Comparison of ENCODE assay signal across 31 cellular contexts in the genomic region with DNA sequence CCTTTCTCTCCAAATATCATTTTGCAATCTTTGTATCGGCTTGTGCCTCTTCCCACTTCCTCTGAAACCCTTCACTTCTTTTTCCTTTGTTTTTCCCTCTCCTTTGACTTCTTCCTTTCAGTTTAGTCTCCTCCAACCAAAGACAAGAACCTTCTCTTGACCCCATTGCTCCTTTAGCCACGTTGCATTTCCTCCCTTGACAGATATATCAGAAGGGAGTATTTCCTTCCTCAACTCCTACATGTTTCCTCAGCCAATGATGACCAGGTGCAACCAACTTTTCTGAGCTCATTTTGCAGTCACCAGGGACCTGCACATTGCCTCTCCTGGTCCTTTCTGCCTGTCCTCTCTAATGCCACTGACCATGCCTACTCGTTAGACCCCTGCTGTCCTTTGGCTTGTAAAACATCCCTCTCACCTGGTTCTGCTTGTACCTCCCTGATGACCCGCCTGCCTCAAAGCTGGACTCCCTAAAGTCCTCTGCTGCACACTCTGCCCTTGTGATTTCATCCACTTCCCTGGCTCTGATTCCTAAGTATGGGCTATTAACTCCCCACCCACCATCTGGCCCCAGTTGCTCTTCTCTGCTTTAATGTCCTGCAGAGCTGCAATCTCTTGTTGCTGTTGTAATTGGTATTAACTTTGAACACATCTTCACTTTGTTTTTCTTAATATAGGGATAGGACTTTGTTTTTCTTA. TPM values are rescaled to one million over a fixed set of nuclear protein-coding genes. Genes with fewer than 3 reads are reported as not detected.
A peak's percentile ranks its signal among the peaks of the same experiment; 100 is the strongest.
DNase-seq lines count a peak whose midpoint lies in the region; ATAC-seq and TF ChIP-seq lines count a peak whose summit lies in the region.
"Had no signal": no experiment of that assay in that cellular context is flagged by ENCODE, and none has a peak within 500 bp of the region (broad histone marks: within the 10 kb centered on the region; RNA-seq: fewer than 3 reads in every experiment).

No MANE protein-coding gene starts in this region.

- DNase-seq in AML-193 (lab: John Stamatoyannopoulos, UW) (peak; percentile 98 to 99), HL-60 (ENCODE audit: low read depth in 1 of 2, low spot score in 1 of 2) (peak; percentile 47 to 60), NCI-H69 (lab: John Stamatoyannopoulos, UW) (peak; percentile 47), WERI-Rb-1 (peak; percentile 62), GM20000 (ENCODE audit: low spot score) (no peak)
- DNase-seq in natural killer cell treated with Interleukin-12 subunit alpha and Interleukin-12 subunit beta and Interleukin-15 and Interleukin-18, amount 100 ng/mL, for 72 hours (ENCODE audit: low spot score): no peak
- DNase-seq in activated CD4-positive, alpha-beta T cell treated with anti-CD3 and anti-CD28 coated beads, Interleukin-2, amount 10 ng/mL, durations not matched to agents 24 days and 14 days: no peak
- DNase-seq: activated B cell treated with CpG ODN at 0.5 μM for 24 hours; activated CD8-positive, alpha-beta memory T cell treated with anti-CD3 and anti-CD28 coated beads, Interleukin-2, amount 10 ng/mL, durations not matched to agents 7 days and 5 days; activated naive CD4-positive, alpha-beta T cell treated with Interleukin-2 at 50 U/mL for 16 hours; activated T-cell treated with anti-CD3 and anti-CD28 coated beads, Interleukin-2, amount 50 U/mL, for 72 hours; body of pancreas; cerebellar nuclear complex; DMS79 treated with DMSO at 0.1 percent for 48 hours; NCI-H1105; NCI-H2029; NCI-H2227 treated with DMSO at 0.1 percent for 48 hours; NCI-H748 treated with DMSO at 0.1 percent for 48 hours; stimulated activated naive CD4-positive, alpha-beta T cell treated with Interleukin-2 at 50 U/mL for 16 hours; T-helper 2 cell; testis had no signal

- no peak overlapping the region for H3K4me3 ChIP-seq in HL-60 (replicated peaks; ENCODE audit: insufficient read depth, low read length)
- no peak overlapping the region for H3K4me3 ChIP-seq in WERI-Rb-1 (ENCODE audit: low read depth, low read length)
- H3K4me3 ChIP-seq: body of pancreas, SK-N-MC, testis, vagina had no signal

- H3K27me3 ChIP-seq in HL-60 (ENCODE audit: insufficient read depth, poor library complexity, severe bottlenecking) (no peaks in the 10 kb centered on the region), WERI-Rb-1 (ENCODE audit: insufficient read depth, low read depth, severe bottlenecking) (no peaks in the 10 kb centered on the region)
- H3K27me3 ChIP-seq: body of pancreas, testis, vagina had no signal

- H3K36me3 Mint-ChIP-seq in natural killer cell treated with Interleukin-12 subunit alpha and Interleukin-12 subunit beta and Interleukin-15 and Interleukin-18, amount 100 ng/mL, for 72 hours: no peaks in the 10 kb centered on the region
- no peaks in the 10 kb centered on the region for H3K36me3 Mint-ChIP-seq in activated CD4-positive, alpha-beta T cell treated with anti-CD3 and anti-CD28 coated beads, Interleukin-2, amount 10 ng/mL, durations not matched to agents 24 days and 14 days (ENCODE audit: low read depth)
- H3K36me3 Mint-ChIP-seq: activated CD8-positive, alpha-beta memory T cell treated with anti-CD3 and anti-CD28 coated beads, Interleukin-2, amount 10 ng/mL, durations not matched to agents 7 days and 5 days had no signal

- no peak for ATAC-seq in natural killer cell treated with Interleukin-12 subunit alpha and Interleukin-12 subunit beta and Interleukin-15 and Interleukin-18, amount 100 ng/mL, for 72 hours
- ATAC-seq in HG03432 (IDR thresholded peaks at IDR 0.05; ENCODE audit: unreplicated experiment): no peak
- ATAC-seq: activated CD8-positive, alpha-beta memory T cell treated with anti-CD3 and anti-CD28 coated beads, Interleukin-2, amount 10 ng/mL, durations not matched to agents 7 days and 5 days; activated T-cell treated with anti-CD3 and anti-CD28 coated beads, Interleukin-2, amount 50 U/mL, for 72 hours; body of pancreas; HCT116; left lobe of liver had no signal

- H3K4me1 Mint-ChIP-seq in natural killer cell treated with Interleukin-12 subunit alpha and Interleukin-12 subunit beta and Interleukin-15 and Interleukin-18, amount 100 ng/mL, for 72 hours (ENCODE audit: low read depth in 2 of 2): no peaks in the 10 kb centered on the region
- no peaks in the 10 kb centered on the region for H3K4me1 Mint-ChIP-seq in activated CD4-positive, alpha-beta T cell treated with anti-CD3 and anti-CD28 coated beads, Interleukin-2, amount 10 ng/mL, durations not matched to agents 24 days and 14 days
- H3K4me1 Mint-ChIP-seq: activated B cell treated with CpG ODN at 0.5 μM for 24 hours; activated CD8-positive, alpha-beta memory T cell treated with anti-CD3 and anti-CD28 coated beads, Interleukin-2, amount 10 ng/mL, durations not matched to agents 7 days and 5 days had no signal

- H3K9me3 Mint-ChIP-seq in natural killer cell treated with Interleukin-12 subunit alpha and Interleukin-12 subunit beta and Interleukin-15 and Interleukin-18, amount 100 ng/mL, for 72 hours: no peaks in the 10 kb centered on the region
- H3K9me3 Mint-ChIP-seq in activated CD4-positive, alpha-beta T cell treated with anti-CD3 and anti-CD28 coated beads, Interleukin-2, amount 10 ng/mL, durations not matched to agents 24 days and 14 days: no peaks in the 10 kb centered on the region
- H3K9me3 Mint-ChIP-seq: activated B cell treated with CpG ODN at 0.5 μM for 24 hours; activated T-cell treated with anti-CD3 and anti-CD28 coated beads, Interleukin-2, amount 50 U/mL, for 72 hours had no signal

- H3K27ac ChIP-seq in HL-60 (replicated peaks): peak overlapping the region; percentile 66
- no peak overlapping the region for H3K27ac ChIP-seq in WERI-Rb-1
- H3K27ac ChIP-seq: body of pancreas, RWPE1, SK-N-MC, testis, vagina had no signal

- no peak overlapping the region for H3K27ac Mint-ChIP-seq in natural killer cell treated with Interleukin-12 subunit alpha and Interleukin-12 subunit beta and Interleukin-15 and Interleukin-18, amount 100 ng/mL, for 72 hours
- H3K27ac Mint-ChIP-seq in activated CD4-positive, alpha-beta T cell treated with anti-CD3 and anti-CD28 coated beads, Interleukin-2, amount 10 ng/mL, durations not matched to agents 24 days and 14 days: no peak overlapping the region
- H3K27ac Mint-ChIP-seq: activated B cell treated with CpG ODN at 0.5 μM for 24 hours; activated CD8-positive, alpha-beta memory T cell treated with anti-CD3 and anti-CD28 coated beads, Interleukin-2, amount 10 ng/mL, durations not matched to agents 7 days and 5 days; activated T-cell treated with anti-CD3 and anti-CD28 coated beads, Interleukin-2, amount 50 U/mL, for 72 hours had no signal

- TF ChIP-seq CTCF in HL-60 (IDR thresholded peaks at IDR 0.05; ENCODE audit: insufficient read depth, low read length) (no peak), WERI-Rb-1 (IDR thresholded peaks at IDR 0.05; ENCODE audit: low read depth, low read length) (no peak), GM20000 (IDR thresholded peaks at IDR 0.05; ENCODE audit: extremely low read depth, missing control alignments) (no peak)

- intact Hi-C loops in activated CD4-positive, alpha-beta T cell treated with anti-CD3 and anti-CD28 coated beads, Interleukin-2, amount 10 ng/mL, durations not matched to agents 24 days and 14 days (cut with micrococcal nuclease): no loop called here

- H3K9me3 ChIP-seq in WERI-Rb-1 (ENCODE audit: severe bottlenecking): no peaks in the 10 kb centered on the region
- H3K9me3 ChIP-seq: body of pancreas, testis, vagina had no signal

- H3K36me3 ChIP-seq in WERI-Rb-1: no peaks in the 10 kb centered on the region
- H3K36me3 ChIP-seq: vagina had no signal

- H3K4me3 Mint-ChIP-seq in natural killer cell treated with Interleukin-12 subunit alpha and Interleukin-12 subunit beta and Interleukin-15 and Interleukin-18, amount 100 ng/mL, for 72 hours: no peak overlapping the region
- no peak overlapping the region for H3K4me3 Mint-ChIP-seq in activated CD4-positive, alpha-beta T cell treated with anti-CD3 and anti-CD28 coated beads, Interleukin-2, amount 10 ng/mL, durations not matched to agents 24 days and 14 days
- H3K4me3 Mint-ChIP-seq: activated B cell treated with CpG ODN at 0.5 μM for 24 hours; activated CD8-positive, alpha-beta memory T cell treated with anti-CD3 and anti-CD28 coated beads, Interleukin-2, amount 10 ng/mL, durations not matched to agents 7 days and 5 days; activated T-cell treated with anti-CD3 and anti-CD28 coated beads, Interleukin-2, amount 50 U/mL, for 72 hours had no signal

- H3K27me3 Mint-ChIP-seq in natural killer cell treated with Interleukin-12 subunit alpha and Interleukin-12 subunit beta and Interleukin-15 and Interleukin-18, amount 100 ng/mL, for 72 hours: peaks cover 3 to 29% of the 10 kb centered on the region in 2 donors
- H3K27me3 Mint-ChIP-seq in activated CD4-positive, alpha-beta T cell treated with anti-CD3 and anti-CD28 coated beads, Interleukin-2, amount 10 ng/mL, durations not matched to agents 24 days and 14 days: peaks cover 11% of the 10 kb centered on the region

RNA-seq across cellular contexts. Expression of a gene that starts 27.4 kb away (rescaled TPM):
- not detected for total RNA-seq in natural killer cell treated with Interleukin-12 subunit alpha and Interleukin-12 subunit beta and Interleukin-15 and Interleukin-18, amount 100 ng/mL, for 72 hours
- total RNA-seq in activated CD4-positive, alpha-beta T cell treated with anti-CD3 and anti-CD28 coated beads, Interleukin-2, amount 10 ng/mL, durations not matched to agents 24 days and 14 days: not detected in 2 replicates
- total RNA-seq: activated B cell treated with CpG ODN at 0.5 μM for 24 hours; activated CD8-positive, alpha-beta memory T cell treated with anti-CD3 and anti-CD28 coated beads, Interleukin-2, amount 10 ng/mL, durations not matched to agents 7 days and 5 days; activated T-cell treated with anti-CD3 and anti-CD28 coated beads, Interleukin-2, amount 50 U/mL, for 72 hours; body of pancreas; dermis microvascular lymphatic vessel endothelial cell; endothelial cell of umbilical vein; left lobe of liver; myocyte; OCI-LY7; vagina had no signal

RNA-seq across cellular contexts. Expression of a gene that starts 33.6 kb away (rescaled TPM):
- under 1 TPM in 1 of 2 donors, not detected in 1; 0.33 TPM for total RNA-seq in natural killer cell treated with Interleukin-12 subunit alpha and Interleukin-12 subunit beta and Interleukin-15 and Interleukin-18, amount 100 ng/mL, for 72 hours
- not detected in 2 replicates for total RNA-seq in activated CD4-positive, alpha-beta T cell treated with anti-CD3 and anti-CD28 coated beads, Interleukin-2, amount 10 ng/mL, durations not matched to agents 24 days and 14 days
- total RNA-seq: activated B cell treated with CpG ODN at 0.5 μM for 24 hours; activated CD8-positive, alpha-beta memory T cell treated with anti-CD3 and anti-CD28 coated beads, Interleukin-2, amount 10 ng/mL, durations not matched to agents 7 days and 5 days; activated T-cell treated with anti-CD3 and anti-CD28 coated beads, Interleukin-2, amount 50 U/mL, for 72 hours; endothelial cell of umbilical vein; OCI-LY7; vagina had no signal

Comparison
In these comparisons a context has a peak if more than half of its experiments do, and no peak if none do; other contexts are left out.
1. DNase-seq: peak in AML-193 (2 of 2), HL-60 (2 of 2), NCI-H69 (single experiment) and WERI-Rb-1 (single experiment); none in natural killer cell treated with Interleukin-12 subunit alpha and Interleukin-12 subunit beta and Interleukin-15 and Interleukin-18, amount 100 ng/mL, for 72 hours (single experiment), GM20000 (single experiment) and activated CD4-positive, alpha-beta T cell treated with anti-CD3 and anti-CD28 coated beads, Interleukin-2, amount 10 ng/mL, durations not matched to agents 24 days and 14 days (single experiment).